Comparison of ENCODE assay signal across 7 cellular contexts in genomic region chr1:111656093-111657017, GRCh38. TPM values are rescaled to one million over a fixed set of nuclear protein-coding genes. Genes with fewer than 3 reads are reported as not detected.
DNase-seq lines count a peak whose midpoint lies in the region; ATAC-seq, FAIRE-seq and TF ChIP-seq lines count a peak whose summit lies in the region.

No MANE protein-coding gene starts in this region.

- H3K4me3 Mint-ChIP-seq in endothelial cell (ENCODE audit: unreplicated experiment), result no peak overlapping the region

- peaks cover 8% of the 10 kb centered on the region; the same call in 1 of the 2 replicates for H3K4me1 ChIP-seq in HEK293 (ENCODE audit: control insufficient read depth, insufficient read depth, low read length)

- no peak overlapping the region for H3K4me3 ChIP-seq in HEK293 (ENCODE audit: low read depth, low read length)

- DNase-seq in D721Med (ENCODE audit: insufficient read length, low spot score) (no peak), RKO (ENCODE audit: low spot score) (peak; percentile 57), endothelial cell (ENCODE audit: low spot score) (peak; percentile 29), mucosa of gallbladder (ENCODE audit: low spot score) (peak; percentile 34), middle frontal gyrus (ENCODE audit: extremely low spot score, low spot score) (no peak)

- ATAC-seq in GM21367 (IDR thresholded peaks at IDR 0.05; ENCODE audit: unreplicated experiment), result no peak

- CTCF ChIA-PET in HEK293 (lab: Yijun Ruan, JAX), result no interaction called here

- H3K4me1 Mint-ChIP-seq in endothelial cell (ENCODE audit: unreplicated experiment), result peaks cover 4% of the 10 kb centered on the region

- H3K27ac ChIP-seq in HEK293 (ENCODE audit: extremely low read depth, low read depth, low read length), result no peak overlapping the region

- POLR2A ChIA-PET in HEK293 (lab: Yijun Ruan, JAX), result no interaction called here

- TF ChIP-seq CTCF in D721Med (IDR thresholded peaks at IDR 0.05; ENCODE audit: insufficient read depth, missing control alignments) (peak; percentile 58), HEK293 (tag by site-specific recombination; IDR thresholded peaks at IDR 0.05) (peak; percentile 46; the same call in 1 of the 2 replicates), endothelial cell (IDR thresholded peaks at IDR 0.05; ENCODE audit: unreplicated experiment) (peak; percentile 47)

- H3K27me3 Mint-ChIP-seq in endothelial cell (ENCODE audit: unreplicated experiment), result no peaks in the 10 kb centered on the region

- H3K36me3 Mint-ChIP-seq in endothelial cell (ENCODE audit: low read depth, unreplicated experiment), result no peaks in the 10 kb centered on the region

- no peaks in the 10 kb centered on the region; a peak in 1 of 3 replicates for H3K36me3 ChIP-seq in HEK293 (ENCODE audit: control insufficient read depth in 2 of 2, insufficient read depth in 1 of 2, low read length in 2 of 2)

- no peak for FAIRE-seq in D721Med (lab: Jason Lieb, UNC)

- no peaks in the 10 kb centered on the region for H3K9me3 ChIP-seq in HEK293 (ENCODE audit: control insufficient read depth, insufficient read depth, low read depth, low read length)

- no peaks in the 10 kb centered on the region for H3K9me3 Mint-ChIP-seq in endothelial cell (ENCODE audit: unreplicated experiment)

- H3K27ac Mint-ChIP-seq in endothelial cell (ENCODE audit: unreplicated experiment), result no peak overlapping the region

TF ChIP-seq in HEK293, 187 proteins besides CTCF, POLR2A, EP300 and RAD21:
- no peak for TF ChIP-seq REPIN1 (tag by site-specific recombination; IDR thresholded peaks at IDR 0.05; ENCODE audit: low read depth)
- TF ChIP-seq IKZF3 (tag by site-specific recombination; IDR thresholded peaks at IDR 0.05), result peak; percentile 55
- peak; percentile 57 for TF ChIP-seq ZNF654 (tag by site-specific recombination; IDR thresholded peaks at IDR 0.05; ENCODE audit: low read depth)
- no peak for TF ChIP-seq ZNF37A (tag by site-specific recombination; IDR thresholded peaks at IDR 0.05)
- TF ChIP-seq SCRT2 (tag by site-specific recombination; IDR thresholded peaks at IDR 0.05), result peak; percentile 45; the same call in 1 of the 2 replicates
- TF ChIP-seq SETDB1 (IDR thresholded peaks at IDR 0.05; ENCODE audit: insufficient read length, low read length), result no peak
- TF ChIP-seq ZNF366 (tag by site-specific recombination; conservative IDR thresholded peaks at IDR 0.05), result 0 out of 2 replicates have a peak, but pooled peaks have one; percentile 18
- no peak for TF ChIP-seq AEBP2 (tag by site-specific recombination; IDR thresholded peaks at IDR 0.05; ENCODE audit: borderline replicate concordance)
- no peak for TF ChIP-seq ZNF518A (tag by site-specific recombination; conservative IDR thresholded peaks at IDR 0.05; ENCODE audit: low read depth)
- TF ChIP-seq ZNF302 (tag by site-specific recombination; IDR thresholded peaks at IDR 0.05; ENCODE audit: low read depth), result no peak
- no peak for TF ChIP-seq ZNF701 (tag by site-specific recombination; IDR thresholded peaks at IDR 0.05)
- TF ChIP-seq PRDM10 (tag by site-specific recombination; IDR thresholded peaks at IDR 0.05), result peak; percentile 26; the same call in 1 of the 2 replicates
- TF ChIP-seq ZNF548 (tag by site-specific recombination; IDR thresholded peaks at IDR 0.05), result no peak
- peak; percentile 65 for TF ChIP-seq PRDM6 (tag by site-specific recombination; IDR thresholded peaks at IDR 0.05)
TF ChIP-seq in HEK293: peak in this region for 6.

RNA-seq across cellular contexts. Expression of gene RAP1A, which starts 36.8 kb away (rescaled TPM):
- total RNA-seq in endothelial cell (ENCODE audit: unreplicated experiment), result 41.7 TPM
- 93.0 TPM for total RNA-seq in mucosa of gallbladder

Comparison
In these comparisons a context has a peak if more than half of its experiments do, and no peak if none do; other contexts are left out.
1. DNase-seq: peak in RKO (single experiment), endothelial cell (single experiment) and mucosa of gallbladder (single experiment); none in D721Med (single experiment) and middle frontal gyrus (single experiment).
2. Peak in every context shown above with its lines, with median percentiles within 50 percentile points of each other: CTCF ChIP-seq.